ENCODE assay signal across 1 cellular context in the genomic region with DNA sequence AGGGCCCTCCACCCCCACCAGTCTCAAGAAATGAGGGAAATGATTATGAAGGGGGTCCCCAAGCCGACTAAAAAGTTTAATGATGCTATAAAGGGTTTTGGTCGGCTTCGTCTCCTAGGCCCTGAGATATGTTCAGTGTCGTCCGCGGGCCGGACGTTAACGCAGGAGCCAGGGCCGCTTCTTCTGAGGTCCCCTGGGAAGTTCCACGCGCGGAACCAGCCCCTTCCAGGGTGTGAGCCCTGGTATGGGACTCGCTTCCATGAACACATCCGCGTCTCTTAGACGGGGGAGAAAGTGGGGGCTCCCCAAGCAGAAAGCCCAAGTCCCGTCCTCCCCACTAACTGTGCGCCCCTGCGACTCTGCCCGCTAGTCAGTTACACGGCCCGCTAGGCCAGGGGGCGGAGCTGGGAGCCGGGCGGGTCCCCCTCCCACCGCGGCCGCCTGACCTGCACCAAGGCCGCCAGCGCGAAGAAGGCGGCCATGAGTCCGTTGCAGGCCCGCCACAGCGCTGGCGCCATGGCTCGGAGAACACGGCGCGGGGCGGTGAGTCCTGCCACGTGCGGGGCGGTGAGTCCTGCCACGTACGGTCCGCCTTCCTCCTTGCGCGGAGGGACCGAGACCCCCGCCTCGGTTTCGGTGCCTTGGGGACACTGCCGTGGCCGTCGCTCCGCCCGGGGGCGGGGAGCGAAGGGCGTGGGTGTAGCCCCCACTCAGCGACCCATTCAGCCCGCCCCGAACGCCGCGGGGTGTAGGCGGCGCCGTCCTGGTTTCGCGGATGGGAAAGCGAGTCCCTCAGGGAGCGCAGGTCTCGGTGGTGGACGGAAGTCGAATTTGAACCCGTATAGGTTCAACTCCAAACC.
TF ChIP-seq lines count a peak whose summit lies in the region.

A gene (minus strand): TSS at position 690 of the 860 bp plus-strand sequence. CDS start 172 bp downstream, at position 518.

TF ChIP-seq in WTC11, 78 proteins besides CTCF, POLR2A, EP300 and RAD21 (continued from another document):
- TF ChIP-seq HMGA2 (CRISPR knock-in tag; IDR thresholded peaks at IDR 0.05) = no peak
- TF ChIP-seq, protein P1, sequence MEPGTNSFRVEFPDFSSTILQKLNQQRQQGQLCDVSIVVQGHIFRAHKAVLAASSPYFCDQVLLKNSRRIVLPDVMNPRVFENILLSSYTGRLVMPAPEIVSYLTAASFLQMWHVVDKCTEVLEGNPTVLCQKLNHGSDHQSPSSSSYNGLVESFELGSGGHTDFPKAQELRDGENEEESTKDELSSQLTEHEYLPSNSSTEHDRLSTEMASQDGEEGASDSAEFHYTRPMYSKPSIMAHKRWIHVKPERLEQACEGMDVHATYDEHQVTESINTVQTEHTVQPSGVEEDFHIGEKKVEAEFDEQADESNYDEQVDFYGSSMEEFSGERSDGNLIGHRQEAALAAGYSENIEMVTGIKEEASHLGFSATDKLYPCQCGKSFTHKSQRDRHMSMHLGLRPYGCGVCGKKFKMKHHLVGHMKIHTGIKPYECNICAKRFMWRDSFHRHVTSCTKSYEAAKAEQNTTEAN (CRISPR knock-in tag; IDR thresholded peaks at IDR 0.05) = no peak; the same call in 1 of the 2 replicates
- TF ChIP-seq PRRX2 (CRISPR knock-in tag; IDR thresholded peaks at IDR 0.05) = no peak
- TF ChIP-seq ZNF138 (CRISPR knock-in tag; conservative IDR thresholded peaks at IDR 0.05) = peak; percentile 76; the same call in 1 of the 2 replicates
- TF ChIP-seq, protein P2, sequence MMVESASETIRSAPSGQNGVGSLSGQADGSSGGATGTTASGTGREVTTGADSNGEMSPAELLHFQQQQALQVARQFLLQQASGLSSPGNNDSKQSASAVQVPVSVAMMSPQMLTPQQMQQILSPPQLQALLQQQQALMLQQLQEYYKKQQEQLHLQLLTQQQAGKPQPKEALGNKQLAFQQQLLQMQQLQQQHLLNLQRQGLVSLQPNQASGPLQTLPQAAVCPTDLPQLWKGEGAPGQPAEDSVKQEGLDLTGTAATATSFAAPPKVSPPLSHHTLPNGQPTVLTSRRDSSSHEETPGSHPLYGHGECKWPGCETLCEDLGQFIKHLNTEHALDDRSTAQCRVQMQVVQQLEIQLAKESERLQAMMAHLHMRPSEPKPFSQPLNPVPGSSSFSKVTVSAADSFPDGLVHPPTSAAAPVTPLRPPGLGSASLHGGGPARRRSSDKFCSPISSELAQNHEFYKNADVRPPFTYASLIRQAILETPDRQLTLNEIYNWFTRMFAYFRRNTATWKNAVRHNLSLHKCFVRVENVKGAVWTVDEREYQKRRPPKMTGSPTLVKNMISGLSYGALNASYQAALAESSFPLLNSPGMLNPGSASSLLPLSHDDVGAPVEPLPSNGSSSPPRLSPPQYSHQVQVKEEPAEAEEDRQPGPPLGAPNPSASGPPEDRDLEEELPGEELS (CRISPR knock-in tag; IDR thresholded peaks at IDR 0.05) = peak; percentile 88
- TF ChIP-seq FOXJ3 (CRISPR knock-in tag; IDR thresholded peaks at IDR 0.05; ENCODE audit: borderline replicate concordance) = no peak
- no peak for TF ChIP-seq TEAD1 (CRISPR knock-in tag; IDR thresholded peaks at IDR 0.05)
- no peak for TF ChIP-seq JAZF1 (CRISPR knock-in tag; IDR thresholded peaks at IDR 0.05)
- TF ChIP-seq, protein P3, sequence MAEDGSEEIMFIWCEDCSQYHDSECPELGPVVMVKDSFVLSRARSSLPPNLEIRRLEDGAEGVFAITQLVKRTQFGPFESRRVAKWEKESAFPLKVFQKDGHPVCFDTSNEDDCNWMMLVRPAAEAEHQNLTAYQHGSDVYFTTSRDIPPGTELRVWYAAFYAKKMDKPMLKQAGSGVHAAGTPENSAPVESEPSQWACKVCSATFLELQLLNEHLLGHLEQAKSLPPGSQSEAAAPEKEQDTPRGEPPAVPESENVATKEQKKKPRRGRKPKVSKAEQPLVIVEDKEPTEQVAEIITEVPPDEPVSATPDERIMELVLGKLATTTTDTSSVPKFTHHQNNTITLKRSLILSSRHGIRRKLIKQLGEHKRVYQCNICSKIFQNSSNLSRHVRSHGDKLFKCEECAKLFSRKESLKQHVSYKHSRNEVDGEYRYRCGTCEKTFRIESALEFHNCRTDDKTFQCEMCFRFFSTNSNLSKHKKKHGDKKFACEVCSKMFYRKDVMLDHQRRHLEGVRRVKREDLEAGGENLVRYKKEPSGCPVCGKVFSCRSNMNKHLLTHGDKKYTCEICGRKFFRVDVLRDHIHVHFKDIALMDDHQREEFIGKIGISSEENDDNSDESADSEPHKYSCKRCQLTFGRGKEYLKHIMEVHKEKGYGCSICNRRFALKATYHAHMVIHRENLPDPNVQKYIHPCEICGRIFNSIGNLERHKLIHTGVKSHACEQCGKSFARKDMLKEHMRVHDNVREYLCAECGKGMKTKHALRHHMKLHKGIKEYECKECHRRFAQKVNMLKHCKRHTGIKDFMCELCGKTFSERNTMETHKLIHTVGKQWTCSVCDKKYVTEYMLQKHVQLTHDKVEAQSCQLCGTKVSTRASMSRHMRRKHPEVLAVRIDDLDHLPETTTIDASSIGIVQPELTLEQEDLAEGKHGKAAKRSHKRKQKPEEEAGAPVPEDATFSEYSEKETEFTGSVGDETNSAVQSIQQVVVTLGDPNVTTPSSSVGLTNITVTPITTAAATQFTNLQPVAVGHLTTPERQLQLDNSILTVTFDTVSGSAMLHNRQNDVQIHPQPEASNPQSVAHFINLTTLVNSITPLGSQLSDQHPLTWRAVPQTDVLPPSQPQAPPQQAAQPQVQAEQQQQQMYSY (CRISPR knock-in tag; IDR thresholded peaks at IDR 0.05) = 0 out of 2 replicates have a peak, but pooled peaks have one; percentile 27
